ENCODE assay signal across 21 cellular contexts in genomic region chr22:26746311-26746710, GRCh38.
A peak's percentile ranks its signal among the peaks of the same experiment; 100 is the strongest.
DNase-seq lines count a peak whose midpoint lies in the region; ATAC-seq, FAIRE-seq and TF ChIP-seq lines count a peak whose summit lies in the region.
"Had no signal": no experiment of that assay in that cellular context is flagged by ENCODE, and none has a peak within 500 bp of the region (broad histone marks: within the 10 kb centered on the region; RNA-seq: fewer than 3 reads in every experiment).

No MANE protein-coding gene starts in this region.

- H2AFZ ChIP-seq in K562 (ENCODE audit: low read depth, low read length): no peak overlapping the region

- TF ChIP-seq POLR2A in A549 (IDR thresholded peaks at IDR 0.05; ENCODE audit: low read length) (no peak), K562 (conservative IDR thresholded peaks at IDR 0.05) (no peak)

- H3K9me3 Mint-ChIP-seq in Calu3 (ENCODE audit: low read depth, unreplicated experiment): no peaks in the 10 kb centered on the region
- H3K9me3 Mint-ChIP-seq in nephron: no peaks in the 10 kb centered on the region
- H3K9me3 Mint-ChIP-seq: CD4-positive, alpha-beta T cell; CD8-positive, alpha-beta T cell had no signal

- no peaks in the 10 kb centered on the region for H3K27me3 Mint-ChIP-seq in Calu3 (ENCODE audit: unreplicated experiment)
- H3K27me3 Mint-ChIP-seq in nephron (ENCODE audit: low read depth): peaks cover 4% of the 10 kb centered on the region
- H3K27me3 Mint-ChIP-seq: B cell; CD4-positive, alpha-beta T cell had no signal

- no peaks in the 10 kb centered on the region; the same call in 1 of the 2 replicates for H4K20me1 ChIP-seq in K562 (replicated peaks; ENCODE audit: control insufficient read depth, insufficient read depth, low read length)

- peaks cover 8% of the 10 kb centered on the region for H3K36me3 Mint-ChIP-seq in Calu3 (ENCODE audit: insufficient read depth, unreplicated experiment)
- H3K36me3 Mint-ChIP-seq in nephron (ENCODE audit: low read depth): no peaks in the 10 kb centered on the region

- H3K9ac ChIP-seq in K562 (ENCODE audit: insufficient read depth in 1 of 2, low read depth in 2 of 2, low read length in 2 of 2): no peak overlapping the region
- H3K9ac ChIP-seq: BLaER1 treated with 17β-estradiol and CSF1 and Interleukin-3, amounts not matched to agents 10 nM and 100 nM had no signal

- BruUV-seq in Calu3 (replicated peaks; lab: Mats Ljungman, UMichigan) (no TSS peak), K562 (replicated peaks; lab: Mats Ljungman, UMichigan) (no TSS peak)

- ATAC-seq in A549 (no peak), K562 (no peak), HG02623 (IDR thresholded peaks at IDR 0.05; ENCODE audit: unreplicated experiment) (no peak), GM19452 (IDR thresholded peaks at IDR 0.05; ENCODE audit: unreplicated experiment) (no peak)
- ATAC-seq: CD8-positive, alpha-beta T cell had no signal

- TF ChIP-seq CTCF in A549 (IDR thresholded peaks at IDR 0.05): no peak
- no peak for TF ChIP-seq CTCF in Calu3 (IDR thresholded peaks at IDR 0.05; ENCODE audit: unreplicated experiment)
- no peak for TF ChIP-seq CTCF in K562 (IDR thresholded peaks at IDR 0.05 in 2 of 3, conservative IDR thresholded peaks at IDR 0.05 in 1 of 3; ENCODE audit: insufficient read depth in 2 of 3, low read depth in 1 of 3, low read length in 3 of 3)
- no peak for TF ChIP-seq CTCF in nephron (IDR thresholded peaks at IDR 0.05; ENCODE audit: unreplicated experiment in 3 of 3)

- H3K4me1 Mint-ChIP-seq in Calu3 (ENCODE audit: low read depth, unreplicated experiment) (peaks cover 34% of the 10 kb centered on the region), nephron (peaks cover 15% of the 10 kb centered on the region)
- H3K4me1 Mint-ChIP-seq: B cell had no signal

- no peak for TF ChIP-seq EP300 in A549 (IDR thresholded peaks at IDR 0.05)
- no peak for TF ChIP-seq EP300 in K562 (IDR thresholded peaks at IDR 0.05; ENCODE audit: low read length)

- H3K4me3 Mint-ChIP-seq in Calu3 (ENCODE audit: low read depth, unreplicated experiment) (no peak overlapping the region), nephron (no peak overlapping the region)
- H3K4me3 Mint-ChIP-seq: B cell; CD4-positive, alpha-beta T cell; CD8-positive, alpha-beta T cell had no signal

- 100% methylated on average over 1 of the region's 1 CpG for WGBS in A549 (ENCODE audit: missing lambda C conversion rate)
- WGBS in K562 (ENCODE audit: insufficient coverage, low coverage, missing lambda C conversion rate): 50% methylated on average over 1 of the region's 1 CpG

- no peaks in the 10 kb centered on the region for H3K27me3 ChIP-seq in K562 (ENCODE audit: control insufficient read depth in 2 of 2, insufficient read depth in 2 of 2, low read length in 2 of 2)
- H3K27me3 ChIP-seq: BLaER1 treated with 17β-estradiol and CSF1 and Interleukin-3, amounts not matched to agents 10 nM and 100 nM had no signal

- H3K79me2 ChIP-seq in K562 (ENCODE audit: control insufficient read depth, insufficient read depth, low read length): no peaks in the 10 kb centered on the region

- in situ Hi-C loops in K562 (cut with MboI): no loop called here

- H3K27ac ChIP-seq in A549: peak overlapping the region; percentile 91 to 94
- H3K27ac ChIP-seq in K562 (ENCODE audit: extremely low read depth, low read depth, low read length): no peak overlapping the region
- H3K27ac ChIP-seq: BLaER1 treated with 17β-estradiol and CSF1 and Interleukin-3, amounts not matched to agents 10 nM and 100 nM; C4-2B had no signal

- DNase-seq in A549 (ENCODE audit: low read depth in 1 of 2, low spot score in 1 of 2) (no peak), Calu3 (no peak), K562 (ENCODE audit: extremely low read depth in 1 of 4, low spot score in 3 of 4) (no peak), NCI-H2081 treated with DMSO at 0.1 percent for 48 hours (lab: John Stamatoyannopoulos, UW) (no peak), amygdala (lab: John Stamatoyannopoulos, UW) (no peak)
- DNase-seq: 8988T; AML-193; CD4-positive, alpha-beta T cell; CD8-positive, alpha-beta T cell; DMS79 treated with DMSO at 0.1 percent for 48 hours; GF-D8 had no signal

- no peaks in the 10 kb centered on the region for H3K9me1 ChIP-seq in K562 (ENCODE audit: control insufficient read depth, insufficient read depth, low read length)

- FAIRE-seq in A549 (lab: Jason Lieb, UNC) (no peak), K562 (lab: Jason Lieb, UNC) (no peak)
- FAIRE-seq: A204.1, D721Med, G401.6, GM12891 had no signal

- H3K27ac Mint-ChIP-seq in Calu3 (ENCODE audit: unreplicated experiment) (peak overlapping the region; percentile 83), nephron (peak overlapping the region; percentile 24 to 51 (median 50))
- H3K27ac Mint-ChIP-seq: B cell; CD4-positive, alpha-beta T cell; CD8-positive, alpha-beta T cell had no signal

- POLR2A ChIA-PET in A549 (lab: Yijun Ruan, JAX): no interaction called here
- POLR2A ChIA-PET in K562 (lab: Yijun Ruan, JAX): no interaction called here

- H3K4me2 ChIP-seq in A549: no peak overlapping the region
- H3K4me2 ChIP-seq in K562 (ENCODE audit: insufficient read depth, low read length): no peak overlapping the region
- H3K4me2 ChIP-seq: BLaER1 treated with 17β-estradiol and CSF1 and Interleukin-3, amounts not matched to agents 10 nM and 100 nM had no signal

- no peaks in the 10 kb centered on the region for H3K36me3 ChIP-seq in K562 (ENCODE audit: control insufficient read depth, insufficient read depth, low read length)

- no peak for TF ChIP-seq RAD21 in A549 (conservative IDR thresholded peaks at IDR 0.05 in 1 of 2, IDR thresholded peaks at IDR 0.05 in 1 of 2)
- TF ChIP-seq RAD21 in K562 (CRISPR knock-in tag; conservative IDR thresholded peaks at IDR 0.05 in 1 of 2, IDR thresholded peaks at IDR 0.05 in 1 of 2): no peak

- H3K4me3 ChIP-seq in A549 (no peak overlapping the region), K562 (no peak overlapping the region)
- H3K4me3 ChIP-seq: BLaER1 treated with 17β-estradiol and CSF1 and Interleukin-3, amounts not matched to agents 10 nM and 100 nM had no signal

- intact Hi-C loops in Calu3 (cut with micrococcal nuclease; ENCODE audit: unreplicated experiment): loop anchor here (10.0 kb wide), 1 partner anchor 72 kb away; no protein-coding TSS in a partner anchor
- intact Hi-C loops in K562 (cut with micrococcal nuclease): no loop called here

- H3K9me3 ChIP-seq in A549 (peaks cover 7% of the 10 kb centered on the region; the same call in 1 of the 3 replicates), K562 (replicated peaks; ENCODE audit: control insufficient read depth, insufficient read depth, low read depth, low read length) (no peaks in the 10 kb centered on the region)
- H3K9me3 ChIP-seq: BLaER1 treated with 17β-estradiol and CSF1 and Interleukin-3, amounts not matched to agents 10 nM and 100 nM had no signal

- CTCF ChIA-PET in A549 (lab: Yijun Ruan, JAX) (no interaction called here), Calu3 (lab: Charles Lee) (no interaction called here), K562 (lab: Yijun Ruan, JAX; ENCODE audit: low intra/inter-chr PET ratio) (no interaction called here)

- H3K4me1 ChIP-seq in A549: peaks cover 65% of the 10 kb centered on the region
- no peaks in the 10 kb centered on the region; a peak in 1 of 5 replicates for H3K4me1 ChIP-seq in K562 (replicated peaks in 1 of 2; ENCODE audit: control insufficient read depth in 2 of 2, insufficient read depth in 2 of 2, low read length in 2 of 2)

TF ChIP-seq in A549, 52 proteins besides CTCF, POLR2A, EP300 and RAD21 (continues in another document):
- TF ChIP-seq HEYL (CRISPR knock-in tag; IDR thresholded peaks at IDR 0.05): no peak
- no peak for TF ChIP-seq EHF (CRISPR knock-in tag; IDR thresholded peaks at IDR 0.05)
- no peak for TF ChIP-seq KDM1A (IDR thresholded peaks at IDR 0.05; ENCODE audit: low read depth)
- TF ChIP-seq HES2 (IDR thresholded peaks at IDR 0.05): no peak
- TF ChIP-seq USF2 (IDR thresholded peaks at IDR 0.05): no peak
- no peak for TF ChIP-seq RARB (CRISPR knock-in tag; IDR thresholded peaks at IDR 0.05)
- TF ChIP-seq ZSCAN20 (CRISPR knock-in tag; IDR thresholded peaks at IDR 0.05): no peak
- no peak for TF ChIP-seq TP53 (CRISPR knock-in tag; IDR thresholded peaks at IDR 0.05)
- no peak for TF ChIP-seq FOSL2 (IDR thresholded peaks at IDR 0.05)
- no peak for TF ChIP-seq FOSL2 (CRISPR knock-in tag; IDR thresholded peaks at IDR 0.05)

TF ChIP-seq in K562, 482 proteins besides CTCF, POLR2A, EP300 and RAD21:
- TF ChIP-seq RBM25 (IDR thresholded peaks at IDR 0.05; ENCODE audit: low read depth, low read length, severe bottlenecking) (peak; percentile 87), ZFP36 (IDR thresholded peaks at IDR 0.05; ENCODE audit: low read depth, low read length, partially characterized antibody) (peak; percentile 64), XRCC4 (IDR thresholded peaks at IDR 0.05; ENCODE audit: extremely low read depth, insufficient read depth, insufficient read length) (no peak), RFX1 (IDR thresholded peaks at IDR 0.05) (no peak), ZNF766 (CRISPR knock-in tag; conservative IDR thresholded peaks at IDR 0.05) (no peak)

Comparison
In these comparisons a context has a peak if more than half of its experiments do, and no peak if none do; other contexts are left out.
1. Of the 35 proteins assayed by ChIP-seq in both K562 and A549: peak only in K562: ZFP36; only in A549: none; in both: none; in neither: 34.